ENCODE assay signal across 35 cellular contexts in genomic region chr16:72551649-72552048, GRCh38.
"Had no signal": no experiment of that assay in that cellular context is flagged by ENCODE, and none has a peak within 500 bp of the region (broad histone marks: within the 10 kb centered on the region; RNA-seq: fewer than 3 reads in every experiment).

No MANE protein-coding gene starts in this region.

- H3K4me3 ChIP-seq: MG63 had no signal

- H3K27me3 ChIP-seq: MG63 had no signal

- DNase-seq: Kasumi-1, MG63, MM.1S, MV-4-11, NCI-H1048, NCI-H1092, NCI-H1092 treated with DMSO at 0.1 percent for 48 hours, NCI-H1105, NCI-H1105 treated with DMSO at 0.1 percent for 48 hours, NCI-H1417, NCI-H1417 treated with DMSO at 0.1 percent for 48 hours, NCI-H1436, NCI-H1436 treated with DMSO at 0.1 percent for 48 hours, NCI-H146, NCI-H1694, NCI-H1694 treated with DMSO at 0.1 percent for 48 hours, NCI-H187, NCI-H187 treated with DMSO at 0.1 percent for 48 hours, NCI-H1930, NCI-H2029, NCI-H2029 treated with DMSO at 0.1 percent for 48 hours, NCI-H2081, NCI-H2081 treated with DMSO at 0.1 percent for 48 hours, NCI-H2107, NCI-H2171, NCI-H2171 treated with DMSO at 0.1 percent for 48 hours, NCI-H2227 treated with DMSO at 0.1 percent for 48 hours, NCI-H226, NCI-H345, NCI-H446, NCI-H446 treated with DMSO at 0.1 percent for 48 hours, NCI-H510A, NCI-H510A treated with DMSO at 0.1 percent for 48 hours, NCI-H524, NCI-H524 treated with DMSO at 0.1 percent for 48 hours had no signal

- H3K36me3 ChIP-seq: MG63 had no signal
